23 cellular contexts compared by ENCODE assay signal in the genomic region with DNA sequence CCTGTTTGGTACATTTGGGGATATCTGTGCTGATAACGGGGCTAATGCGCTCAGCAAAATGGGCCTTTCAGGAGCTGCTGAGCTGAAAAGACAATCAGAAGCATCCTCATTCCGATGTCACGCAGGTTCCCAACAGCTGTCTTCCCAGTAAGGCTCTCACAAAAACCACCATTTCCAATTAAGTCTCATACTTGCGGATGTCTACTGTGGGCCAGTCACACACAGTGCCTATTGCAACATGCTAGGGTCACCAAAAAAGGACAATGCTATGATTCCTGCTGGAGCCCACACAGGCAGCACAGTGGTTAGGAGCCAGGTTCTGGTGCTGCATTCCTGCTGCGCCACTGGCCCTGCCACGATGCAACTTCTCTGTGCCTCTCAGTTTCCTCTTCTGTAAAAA. TPM values are rescaled to one million over a fixed set of nuclear protein-coding genes. Genes with fewer than 3 reads are reported as not detected.
"Had no signal": no experiment of that assay in that cellular context is flagged by ENCODE, and none has a peak within 500 bp of the region (broad histone marks: within the 10 kb centered on the region; RNA-seq: fewer than 3 reads in every experiment).

No MANE protein-coding gene starts in this region.

- H3K4me3 ChIP-seq: adrenal gland, body of pancreas, coronary artery, esophagus muscularis mucosa, left lung, prostate gland had no signal

- H3K27me3 Mint-ChIP-seq: activated naive CD4-positive, alpha-beta T cell treated with anti-CD3 and anti-CD28 coated beads, Interleukin-2, amount 50 U/mL, for 24 hours; type B pancreatic cell had no signal

- H3K4me1 ChIP-seq: adrenal gland, body of pancreas, left lung, prostate gland had no signal

- ATAC-seq: activated T-cell treated with anti-CD3 and anti-CD28 coated beads, Interleukin-2, amount 50 U/mL, for 4 hours; body of pancreas; left lung; natural killer cell treated with Interleukin-12 subunit alpha and Interleukin-12 subunit beta and Interleukin-15 and Interleukin-18, amount 100 ng/mL, for 72 hours; right cardiac atrium; stimulated activated naive CD8-positive, alpha-beta T cell treated with anti-CD3 and anti-CD28 coated beads, Interleukin-15, Interleukin-2, amounts not matched to agents 100 U/mL and 50 U/mL, for 24 hours had no signal

- H3K4me1 Mint-ChIP-seq: activated naive CD4-positive, alpha-beta T cell treated with anti-CD3 and anti-CD28 coated beads, Interleukin-2, amount 50 U/mL, for 24 hours had no signal

- H3K36me3 ChIP-seq: adrenal gland, prostate gland had no signal

- H3K9me3 Mint-ChIP-seq: activated naive CD4-positive, alpha-beta T cell treated with anti-CD3 and anti-CD28 coated beads, Interleukin-2, amount 50 U/mL, for 24 hours; natural killer cell treated with Interleukin-12 subunit alpha and Interleukin-12 subunit beta and Interleukin-15 and Interleukin-18, amount 100 ng/mL, for 72 hours had no signal

- H3K27me3 ChIP-seq: adrenal gland, body of pancreas, esophagus muscularis mucosa, left lung had no signal

- DNase-seq: activated CD4-positive, alpha-beta T cell treated with anti-CD3 and anti-CD28 coated beads, Interleukin-2, amount 50 U/mL, for 4 hours; activated CD4-positive, CD25-positive, alpha-beta regulatory T cell treated with anti-CD3 and anti-CD28 coated beads, Interleukin-2, amount 50 U/mL, for 72 hours; activated effector memory CD4-positive, alpha-beta T cell treated with Interleukin-2 at 50 U/mL for 16 hours; activated T-cell treated with anti-CD3 and anti-CD28 coated beads, Interleukin-2, amount 50 U/mL, for 4 hours; adrenal gland; body of pancreas; central memory CD4-positive, alpha-beta T cell; effector CD4-positive, alpha-beta T cell; hippocampal formation; kidney; left lung; nucleus accumbens; right cardiac atrium; small intestine; stimulated activated naive CD8-positive, alpha-beta T cell treated with anti-CD3 and anti-CD28 coated beads, Interleukin-15, Interleukin-2, amounts not matched to agents 100 U/mL and 50 U/mL, for 24 hours; T1000 had no signal

- H3K27ac ChIP-seq: adrenal gland, body of pancreas, coronary artery, esophagus muscularis mucosa, left lung, prostate gland had no signal

- H3K4me3 Mint-ChIP-seq: activated naive CD4-positive, alpha-beta T cell treated with anti-CD3 and anti-CD28 coated beads, Interleukin-2, amount 50 U/mL, for 24 hours; activated T-cell treated with anti-CD3 and anti-CD28 coated beads, Interleukin-2, amount 50 U/mL, for 4 hours; natural killer cell treated with Interleukin-12 subunit alpha and Interleukin-12 subunit beta and Interleukin-15 and Interleukin-18, amount 100 ng/mL, for 72 hours; type B pancreatic cell had no signal

- H3K36me3 Mint-ChIP-seq: activated naive CD4-positive, alpha-beta T cell treated with anti-CD3 and anti-CD28 coated beads, Interleukin-2, amount 50 U/mL, for 24 hours; natural killer cell treated with Interleukin-12 subunit alpha and Interleukin-12 subunit beta and Interleukin-15 and Interleukin-18, amount 100 ng/mL, for 72 hours had no signal

- H3K9me3 ChIP-seq: adrenal gland, body of pancreas, esophagus muscularis mucosa, left lung, prostate gland had no signal

- H3K27ac Mint-ChIP-seq: activated naive CD4-positive, alpha-beta T cell treated with anti-CD3 and anti-CD28 coated beads, Interleukin-2, amount 50 U/mL, for 24 hours; natural killer cell treated with Interleukin-12 subunit alpha and Interleukin-12 subunit beta and Interleukin-15 and Interleukin-18, amount 100 ng/mL, for 72 hours; type B pancreatic cell had no signal

RNA-seq across cellular contexts. Expression of gene LDHAL6B, which starts 16.4 kb away (rescaled TPM):
- total RNA-seq: activated T-cell treated with anti-CD3 and anti-CD28 coated beads, Interleukin-2, amount 50 U/mL, for 4 hours; adrenal gland; body of pancreas; esophagus muscularis mucosa; kidney; left lung; mucosa of gallbladder; natural killer cell treated with Interleukin-12 subunit alpha and Interleukin-12 subunit beta and Interleukin-15 and Interleukin-18, amount 100 ng/mL, for 72 hours; right cardiac atrium had no signal
- polyA plus RNA-seq: adrenal gland, right cardiac atrium, small intestine had no signal
